In genomic region chr11:122803716-122804115, GRCh38 we compare ENCODE assay signal across 16 cellular contexts. TPM values are rescaled to one million over a fixed set of nuclear protein-coding genes. Genes with fewer than 3 reads are reported as not detected.
DNase-seq lines count a peak whose midpoint lies in the region; ATAC-seq and TF ChIP-seq lines count a peak whose summit lies in the region.
"Had no signal": no experiment of that assay in that cellular context is flagged by ENCODE, and none has a peak within 500 bp of the region (broad histone marks: within the 10 kb centered on the region; RNA-seq: fewer than 3 reads in every experiment).

No MANE protein-coding gene starts in this region.

- no peak for DNase-seq in activated naive CD4-positive, alpha-beta T cell treated with anti-CD3 and anti-CD28 coated beads, Interleukin-2, amount 50 U/mL, for 72 hours (ENCODE audit: low spot score in 2 of 2)
- no peak for DNase-seq in activated naive CD4-positive, alpha-beta T cell (lab: John Stamatoyannopoulos, UW)
- no peak for DNase-seq in brain microvascular endothelial cell
- no peak for DNase-seq in mesendoderm
- no peak for DNase-seq in esophagus muscularis mucosa (ENCODE audit: extremely low spot score)
- DNase-seq in A172 (ENCODE audit: low spot score) = no peak
- DNase-seq: activated CD4-positive, alpha-beta T cell treated with anti-CD3 and anti-CD28 coated beads, Interleukin-2, amount 50 U/mL, for 1 hour; natural killer cell; NCI-H1048; NCI-H345; T-helper 2 cell; transverse colon had no signal

- H4K8ac ChIP-seq in mesendoderm (ENCODE audit: low read depth, low read length) = no peak overlapping the region

- TF ChIP-seq CTCF in brain microvascular endothelial cell (IDR thresholded peaks at IDR 0.05; ENCODE audit: low read depth, low read length, missing control alignments) (no peak), esophagus muscularis mucosa (IDR thresholded peaks at IDR 0.05) (no peak)

- H2BK120ac ChIP-seq in mesendoderm (ENCODE audit: low read depth, low read length) = no peak overlapping the region

- H3K27ac ChIP-seq in brain microvascular endothelial cell = peak overlapping the region; percentile 48
- peak overlapping the region; percentile 4 for H3K27ac ChIP-seq in mesendoderm (ENCODE audit: low read depth, low read length)
- H3K27ac ChIP-seq in esophagus muscularis mucosa (replicated peaks in 1 of 4) = no peak overlapping the region
- H3K27ac ChIP-seq: gastroesophageal sphincter, transverse colon had no signal

- H3K79me1 ChIP-seq in mesendoderm (ENCODE audit: low read length) = no peaks in the 10 kb centered on the region

- no peak overlapping the region for H3K18ac ChIP-seq in mesendoderm (ENCODE audit: low read length)

- no peaks in the 10 kb centered on the region for H3K9me3 ChIP-seq in esophagus muscularis mucosa
- H3K9me3 ChIP-seq: gastroesophageal sphincter, transverse colon had no signal

- H3K4ac ChIP-seq in mesendoderm (ENCODE audit: low read depth, low read length) = no peak overlapping the region

- H3K36me3 ChIP-seq in brain microvascular endothelial cell (replicated peaks) (peaks cover 40% of the 10 kb centered on the region), mesendoderm (ENCODE audit: control insufficient read depth, insufficient read depth, low read length) (no peaks in the 10 kb centered on the region), esophagus muscularis mucosa (peaks cover 0 to 17% (median 0%) of the 10 kb centered on the region in 4 donors)
- H3K36me3 ChIP-seq: transverse colon had no signal

- H2AK5ac ChIP-seq in mesendoderm (ENCODE audit: low read length) = no peak overlapping the region

- peak overlapping the region; percentile 62 to 81 for H3K27ac Mint-ChIP-seq in activated naive CD4-positive, alpha-beta T cell treated with anti-CD3 and anti-CD28 coated beads, Interleukin-2, amount 50 U/mL, for 72 hours

- no peaks in the 10 kb centered on the region for H3K79me2 ChIP-seq in mesendoderm (ENCODE audit: control insufficient read depth, insufficient read depth, low read length)

- no peak for TF ChIP-seq EP300 in esophagus muscularis mucosa (IDR thresholded peaks at IDR 0.05)

- peaks cover 0 to 5% of the 10 kb centered on the region in 2 donors for H3K36me3 Mint-ChIP-seq in activated naive CD4-positive, alpha-beta T cell treated with anti-CD3 and anti-CD28 coated beads, Interleukin-2, amount 50 U/mL, for 72 hours

- no peak overlapping the region for H3K23ac ChIP-seq in mesendoderm (ENCODE audit: low read length)

- H3K4me3 ChIP-seq in brain microvascular endothelial cell (ENCODE audit: low read depth, low read length) (no peak overlapping the region), mesendoderm (ENCODE audit: low read length) (no peak overlapping the region), esophagus muscularis mucosa (no peak overlapping the region)
- H3K4me3 ChIP-seq: gastroesophageal sphincter, transverse colon had no signal

- H4K5ac ChIP-seq in mesendoderm (ENCODE audit: low read length) = no peak overlapping the region

- H3K27me3 ChIP-seq in brain microvascular endothelial cell (replicated peaks) (no peaks in the 10 kb centered on the region), mesendoderm (ENCODE audit: insufficient read depth, low read length, poor library complexity) (no peaks in the 10 kb centered on the region), esophagus muscularis mucosa (no peaks in the 10 kb centered on the region)
- H3K27me3 ChIP-seq: gastroesophageal sphincter, transverse colon had no signal

- intact Hi-C loops in esophagus muscularis mucosa (cut with DNase I) = no loop called here

- no CpG with 5 or more reads among the region's 5 CpGs for WGBS in mesendoderm (ENCODE audit: extremely low coverage, insufficient coverage, low lambda C conversion rate)
- WGBS in esophagus muscularis mucosa = 98% methylated on average over 5 of the region's 5 CpGs

- no peak overlapping the region for H2BK5ac ChIP-seq in mesendoderm (ENCODE audit: low read length)

- no peak overlapping the region for H3K9ac ChIP-seq in mesendoderm (ENCODE audit: low read length)

- H3K4me1 ChIP-seq in mesendoderm (ENCODE audit: control insufficient read depth, low read depth, low read length) (no peaks in the 10 kb centered on the region), esophagus muscularis mucosa (peaks cover 0 to 13% (median 5%) of the 10 kb centered on the region in 4 donors)

- no peak overlapping the region for H3K4me2 ChIP-seq in mesendoderm (ENCODE audit: low read length)

- no peak overlapping the region for H3K56ac ChIP-seq in mesendoderm (ENCODE audit: low read length)

- H2BK15ac ChIP-seq in mesendoderm (replicated peaks; ENCODE audit: low read depth) = no peak overlapping the region

- in situ Hi-C loops in brain microvascular endothelial cell (cut with HindIII; ENCODE audit: low pct_ligation_motif_present, low sequenced_read_pairs) = no loop called here

- ATAC-seq in activated naive CD4-positive, alpha-beta T cell treated with anti-CD3 and anti-CD28 coated beads, Interleukin-2, amount 50 U/mL, for 72 hours = peak in 1 of 2 donors; percentile 62
- ATAC-seq in GM18861 (IDR thresholded peaks at IDR 0.05; ENCODE audit: unreplicated experiment) (no peak), HG03442 (IDR thresholded peaks at IDR 0.05; ENCODE audit: unreplicated experiment) (no peak)
- ATAC-seq: gastroesophageal sphincter had no signal

- no peak for TF ChIP-seq POLR2A in esophagus muscularis mucosa (IDR thresholded peaks at IDR 0.05; ENCODE audit: low read depth)

- H3K9me3 Mint-ChIP-seq in activated naive CD4-positive, alpha-beta T cell treated with anti-CD3 and anti-CD28 coated beads, Interleukin-2, amount 50 U/mL, for 72 hours = no peaks in the 10 kb centered on the region
- H3K9me3 Mint-ChIP-seq: natural killer cell had no signal

RNA-seq across cellular contexts. Expression of gene CRTAM, which starts 34.6 kb away (rescaled TPM):
- under 1 TPM; 0.43 to 0.56 TPM for total RNA-seq in activated naive CD4-positive, alpha-beta T cell treated with anti-CD3 and anti-CD28 coated beads, Interleukin-2, amount 50 U/mL, for 72 hours
- polyA plus RNA-seq in mesendoderm (2013, experiment 1 of 2) = 0.31 TPM
- 0.45 TPM for polyA plus RNA-seq in mesendoderm (2013, experiment 2 of 2)
- under 1 TPM in 1 of 4 donors, not detected in 3; 0.23 TPM for total RNA-seq in esophagus muscularis mucosa
- total RNA-seq in A172 (2014; rRNA removed; shearing (Covaris generic)) = not detected in 2 replicates
- total RNA-seq: dermis blood vessel endothelial cell, gastroesophageal sphincter had no signal

Comparison
In these comparisons a context has a peak if more than half of its experiments do, and no peak if none do; other contexts are left out.
1. H3K27ac ChIP-seq: peak in brain microvascular endothelial cell (single experiment) and mesendoderm (single experiment); none in esophagus muscularis mucosa (0 of 4).